In genomic region chr7:149819961-149820340, GRCh38 we compare ENCODE assay signal across 17 cellular contexts. TPM values are rescaled to one million over a fixed set of nuclear protein-coding genes. Genes with fewer than 3 reads are reported as not detected.
DNase-seq lines count a peak whose midpoint lies in the region; ATAC-seq and TF ChIP-seq lines count a peak whose summit lies in the region.
"Had no signal": no experiment of that assay in that cellular context is flagged by ENCODE, and none has a peak within 500 bp of the region (broad histone marks: within the 10 kb centered on the region; RNA-seq: fewer than 3 reads in every experiment).

No MANE protein-coding gene starts in this region.

- no peak for TF ChIP-seq EP300 in gastroesophageal sphincter (IDR thresholded peaks at IDR 0.05)

- H3K27me3 ChIP-seq in left ventricle myocardium inferior (ENCODE audit: low read depth) (peaks cover 11% of the 10 kb centered on the region), right atrium auricular region (no peaks in the 10 kb centered on the region), lower lobe of right lung (ENCODE audit: low read depth) (no peaks in the 10 kb centered on the region), upper lobe of right lung (no peaks in the 10 kb centered on the region), gastroesophageal sphincter (peaks cover 13% of the 10 kb centered on the region)
- H3K27me3 ChIP-seq: BE2C had no signal

- H3K4me1 ChIP-seq in left ventricle myocardium inferior (no peaks in the 10 kb centered on the region), right atrium auricular region (no peaks in the 10 kb centered on the region), lower lobe of right lung (no peaks in the 10 kb centered on the region), upper lobe of right lung (no peaks in the 10 kb centered on the region), gastroesophageal sphincter (no peaks in the 10 kb centered on the region)

- H3K4me3 ChIP-seq in left ventricle myocardium inferior (no peak overlapping the region), right atrium auricular region (no peak overlapping the region), lower lobe of right lung (no peak overlapping the region), upper lobe of right lung (no peak overlapping the region), gastroesophageal sphincter (no peak overlapping the region)

- ATAC-seq in lower lobe of right lung (no peak), upper lobe of right lung (no peak), gastroesophageal sphincter (no peak), GM21390 (IDR thresholded peaks at IDR 0.05; ENCODE audit: unreplicated experiment) (no peak)
- ATAC-seq: HCT116 had no signal

- intact Hi-C loops in left ventricle myocardium inferior (cut with micrococcal nuclease) (no loop called here), lower lobe of right lung (cut with DNase I) (no loop called here), upper lobe of right lung (cut with DNase I) (loop anchor here (10.0 kb wide), 1 partner anchor 55 kb away; the partner anchor contains the start of gene ATP6V0E2)

- 88% methylated on average over 3 of the region's 7 CpGs; no CpG with 5 or more reads in 1 of the 2 donors for WGBS in gastroesophageal sphincter (ENCODE audit: low coverage in 1 of 2), 2 donors

- TF ChIP-seq CTCF in left ventricle myocardium inferior (IDR thresholded peaks at IDR 0.05; ENCODE audit: borderline replicate concordance) (no peak), right atrium auricular region (IDR thresholded peaks at IDR 0.05) (no peak), lower lobe of right lung (IDR thresholded peaks at IDR 0.05) (no peak), upper lobe of right lung (IDR thresholded peaks at IDR 0.05) (no peak), gastroesophageal sphincter (IDR thresholded peaks at IDR 0.05) (no peak)

- H3K36me3 ChIP-seq in left ventricle myocardium inferior (no peaks in the 10 kb centered on the region), right atrium auricular region (no peaks in the 10 kb centered on the region), lower lobe of right lung (no peaks in the 10 kb centered on the region), upper lobe of right lung (no peaks in the 10 kb centered on the region), gastroesophageal sphincter (no peaks in the 10 kb centered on the region)
- H3K36me3 ChIP-seq: BE2C had no signal

- peak; percentile 4 for DNase-seq in left ventricle myocardium inferior
- DNase-seq in right atrium auricular region (ENCODE audit: low spot score), result no peak
- DNase-seq in lower lobe of right lung, result peak; percentile 9
- peak; percentile 46 for DNase-seq in upper lobe of right lung
- DNase-seq: BE2C; CD4-positive, alpha-beta memory T cell; DMS153; DMS79; GDM1; GOT3; HFFc6; IMR-90 had no signal

- no peaks in the 10 kb centered on the region for H3K9me3 ChIP-seq in left ventricle myocardium inferior (replicated peaks)
- no peaks in the 10 kb centered on the region for H3K9me3 ChIP-seq in right atrium auricular region
- H3K9me3 ChIP-seq in lower lobe of right lung, result no peaks in the 10 kb centered on the region
- H3K9me3 ChIP-seq in upper lobe of right lung, result no peaks in the 10 kb centered on the region
- no peaks in the 10 kb centered on the region for H3K9me3 ChIP-seq in gastroesophageal sphincter

- H3K27ac ChIP-seq in left ventricle myocardium inferior (replicated peaks) (no peak overlapping the region), right atrium auricular region (no peak overlapping the region), lower lobe of right lung (no peak overlapping the region), upper lobe of right lung (no peak overlapping the region), gastroesophageal sphincter (no peak overlapping the region)
- H3K27ac ChIP-seq: HL-60 had no signal

- TF ChIP-seq POLR2A in gastroesophageal sphincter (IDR thresholded peaks at IDR 0.05), result no peak

RNA-seq across cellular contexts. Expression of gene ZNF862, which starts 18.2 kb away (rescaled TPM):
- 10.4 TPM for total RNA-seq in left ventricle myocardium inferior
- total RNA-seq in right atrium auricular region, result 10 to 100 TPM in 1 of 2 donors, 1 to 10 TPM in 1; 7.0 to 11.0 TPM
- 20.7 TPM for total RNA-seq in lower lobe of right lung
- total RNA-seq in upper lobe of right lung, result 14.6 TPM
- total RNA-seq in gastroesophageal sphincter, result 10 to 100 TPM in 3 of 4 donors, 1 to 10 TPM in 1; 6.6 to 40.3 (median 18.6) TPM

RNA-seq across cellular contexts. Expression of gene ZNF467, which starts 46.6 kb away (rescaled TPM):
- 5.2 TPM for total RNA-seq in left ventricle myocardium inferior
- total RNA-seq in right atrium auricular region, result 10 to 100 TPM in 1 of 2 donors, 1 to 10 TPM in 1; 3.2 to 11.0 TPM
- 23.0 TPM for total RNA-seq in lower lobe of right lung
- 35.3 TPM for total RNA-seq in upper lobe of right lung
- total RNA-seq in gastroesophageal sphincter, result 10 to 100 TPM in 1 of 4 donors, 1 to 10 TPM in 3; 4.2 to 15.4 (median 9.3) TPM
- total RNA-seq: A172, IMR-90 had no signal

RNA-seq across cellular contexts. Expression of gene ATP6V0E2, which starts 53.8 kb away (rescaled TPM):
- total RNA-seq in left ventricle myocardium inferior (120 TPM), right atrium auricular region (100 to 1,000 TPM in 1 of 2 donors, 10 to 100 TPM in 1; 60.7 to 122 TPM), lower lobe of right lung (17.9 TPM), upper lobe of right lung (19.6 TPM), gastroesophageal sphincter (10 to 100 TPM; 20.1 to 35.6 (median 30.7) TPM)
